Comparison of ENCODE assay signal across 10 cellular contexts in the genomic region with DNA sequence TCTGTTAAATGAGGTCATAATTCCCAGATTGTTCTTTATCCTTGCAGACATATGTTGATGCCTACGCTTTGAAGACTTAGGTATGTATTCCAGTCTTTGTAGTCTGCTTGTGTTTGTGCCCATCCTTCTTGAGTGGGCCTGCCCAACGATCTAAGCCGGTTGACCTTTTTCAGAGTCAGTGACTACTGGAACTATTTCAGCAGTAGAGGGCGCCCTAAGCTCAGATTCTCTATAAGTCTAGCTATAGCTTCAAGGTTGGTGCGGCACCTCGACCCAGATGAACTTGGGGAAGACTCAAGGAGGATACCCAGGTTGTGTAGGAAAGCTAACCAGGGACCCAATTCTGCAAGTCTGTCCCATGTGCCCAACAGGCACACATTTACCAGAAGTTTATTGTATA.
DNase-seq lines count a peak whose midpoint lies in the region; ATAC-seq and TF ChIP-seq lines count a peak whose summit lies in the region.
"Had no signal": no experiment of that assay in that cellular context is flagged by ENCODE, and none has a peak within 500 bp of the region (broad histone marks: within the 10 kb centered on the region; RNA-seq: fewer than 3 reads in every experiment).

No MANE protein-coding gene starts in this region.

- no peak overlapping the region for H4K91ac ChIP-seq in trophoblast cell (ENCODE audit: low read depth, low read length)

- no peak overlapping the region for H3K23ac ChIP-seq in trophoblast cell (ENCODE audit: low read length)

- no peaks in the 10 kb centered on the region for H3K36me3 ChIP-seq in trophoblast cell (ENCODE audit: control insufficient read depth in 1 of 2, insufficient read depth in 2 of 2, low read length in 2 of 2)
- H3K36me3 ChIP-seq: BLaER1 treated with 17β-estradiol and CSF1 and Interleukin-3, amounts not matched to agents 10 nM and 100 nM had no signal

- WGBS in trophoblast cell (ENCODE audit: extremely low coverage, insufficient coverage, insufficient read length) = no CpG with 5 or more reads among the region's 6 CpGs

- no peaks in the 10 kb centered on the region for H3K79me1 ChIP-seq in trophoblast cell (ENCODE audit: low read length)

- no peak overlapping the region for H3K4me3 Mint-ChIP-seq in WTC11
- H3K4me3 Mint-ChIP-seq in T-cell = no peak overlapping the region
- H3K4me3 Mint-ChIP-seq: effector memory CD8-positive, alpha-beta T cell had no signal

- H3K4me3 ChIP-seq in trophoblast cell (ENCODE audit: low read depth, low read length) = no peak overlapping the region
- H3K4me3 ChIP-seq: BLaER1 treated with 17β-estradiol and CSF1 and Interleukin-3, amounts not matched to agents 10 nM and 100 nM had no signal

- no peak overlapping the region for H4K8ac ChIP-seq in trophoblast cell (ENCODE audit: low read depth, low read length)

- H3K27me3 ChIP-seq in trophoblast cell (ENCODE audit: insufficient read depth, low read length) = no peaks in the 10 kb centered on the region
- H3K27me3 ChIP-seq: BLaER1 treated with 17β-estradiol and CSF1 and Interleukin-3, amounts not matched to agents 10 nM and 100 nM had no signal

- peak; percentile 7 for DNase-seq in NK-92 treated with Interleukin-12 subunit alpha and Interleukin-12 subunit beta, amount 100 ng/mL, for 24 hours (lab: John Stamatoyannopoulos, UW)
- no peak for DNase-seq in NK-92 (lab: John Stamatoyannopoulos, UW; ENCODE audit: unreplicated experiment)
- DNase-seq in KBM-7 = peak; percentile 17
- peak; percentile 76 for DNase-seq in WTC11 (ENCODE audit: low spot score)
- peak; percentile 21 to 50 for DNase-seq in trophoblast cell
- DNase-seq in NCI-H1930 (lab: John Stamatoyannopoulos, UW) = no peak
- no peak for DNase-seq in T-cell
- DNase-seq: effector memory CD8-positive, alpha-beta T cell had no signal

- TF ChIP-seq CTCF in WTC11 (IDR thresholded peaks at IDR 0.05) = peak; percentile 42; the same call in 1 of the 2 replicates

- no peak overlapping the region for H2BK120ac ChIP-seq in trophoblast cell (ENCODE audit: insufficient read depth, low read length, poor library complexity)

- H2AK5ac ChIP-seq in trophoblast cell (ENCODE audit: low read length) = no peak overlapping the region

- POLR2A ChIA-PET in WTC11 (lab: Charles Lee) = no interaction called here
- POLR2A ChIA-PET in T-cell (lab: Charles Lee) = no interaction called here

- H3K9ac ChIP-seq in trophoblast cell (ENCODE audit: low read length) = no peak overlapping the region
- H3K9ac ChIP-seq: BLaER1 treated with 17β-estradiol and CSF1 and Interleukin-3, amounts not matched to agents 10 nM and 100 nM had no signal

- H3K4me1 Mint-ChIP-seq in WTC11 = peaks cover 13% of the 10 kb centered on the region
- H3K4me1 Mint-ChIP-seq in T-cell = no peaks in the 10 kb centered on the region

- no peaks in the 10 kb centered on the region for H3K79me2 ChIP-seq in trophoblast cell (ENCODE audit: control insufficient read depth, insufficient read depth, low read length, poor library complexity)

- H3K36me3 Mint-ChIP-seq in WTC11 = peaks cover 3% of the 10 kb centered on the region
- H3K36me3 Mint-ChIP-seq in T-cell = no peaks in the 10 kb centered on the region

- no peak overlapping the region for H3K18ac ChIP-seq in trophoblast cell (ENCODE audit: low read length)

- CTCF ChIA-PET in WTC11 (lab: Charles Lee) = interaction anchor here (0.6 to 2.8 kb wide), 25 partner anchors 9 to 942 kb away, joined by 3 to 40 read pairs (median 5); partner anchors contain the start of genes EPHB1 and PPP2R3A
- CTCF ChIA-PET in T-cell (lab: Charles Lee) = no interaction called here

- no peak overlapping the region for H3K4ac ChIP-seq in trophoblast cell (ENCODE audit: low read depth, low read length)

- no peaks in the 10 kb centered on the region for H3K9me3 ChIP-seq in trophoblast cell (ENCODE audit: insufficient read depth, low read depth, low read length)

- H3K4me2 ChIP-seq in trophoblast cell (ENCODE audit: low read length) = no peak overlapping the region
- H3K4me2 ChIP-seq: BLaER1 treated with 17β-estradiol and CSF1 and Interleukin-3, amounts not matched to agents 10 nM and 100 nM had no signal

- H2AFZ ChIP-seq in trophoblast cell (ENCODE audit: insufficient read depth, low read length, poor library complexity) = no peak overlapping the region

- H3K27ac ChIP-seq in trophoblast cell (ENCODE audit: low read depth, low read length) = no peak overlapping the region
- H3K27ac ChIP-seq: BLaER1 treated with 17β-estradiol and CSF1 and Interleukin-3, amounts not matched to agents 10 nM and 100 nM had no signal

- H3K4me1 ChIP-seq in trophoblast cell (ENCODE audit: control insufficient read depth in 1 of 2, insufficient read depth in 2 of 2, low read length in 2 of 2) = no peaks in the 10 kb centered on the region
- H3K4me1 ChIP-seq: BLaER1 treated with 17β-estradiol and CSF1 and Interleukin-3, amounts not matched to agents 10 nM and 100 nM had no signal

- H3K27ac Mint-ChIP-seq in WTC11 = no peak overlapping the region
- H3K27ac Mint-ChIP-seq in T-cell = no peak overlapping the region
- H3K27ac Mint-ChIP-seq: effector memory CD8-positive, alpha-beta T cell had no signal

- in situ Hi-C loops in KBM-7 (cut with MboI; ENCODE audit: low pct_unique_long_range_greater_than_20kb, low sequenced_read_pairs) = no loop called here

- ATAC-seq in WTC11 (peak; percentile 97), HG03159 (IDR thresholded peaks at IDR 0.05; ENCODE audit: unreplicated experiment) (no peak), T-cell (replicated peaks in 1 of 4) (no peak)
- ATAC-seq: effector memory CD8-positive, alpha-beta T cell had no signal

- H2BK5ac ChIP-seq in trophoblast cell (ENCODE audit: low read depth, low read length, poor library complexity) = no peak overlapping the region

- no peak overlapping the region for H2BK12ac ChIP-seq in trophoblast cell (ENCODE audit: low read length)

- H3K9me3 Mint-ChIP-seq in WTC11 (peaks cover 18% of the 10 kb centered on the region), T-cell (peaks cover 8 to 36% (median 19%) of the 10 kb centered on the region in 3 donors)

- H3K27me3 Mint-ChIP-seq in WTC11 (ENCODE audit: low read depth) (no peaks in the 10 kb centered on the region), T-cell (peaks cover 0 to 5% of the 10 kb centered on the region in 2 donors)

- H3K14ac ChIP-seq in trophoblast cell (ENCODE audit: low read length) = no peak overlapping the region

- no peak overlapping the region for H4K12ac ChIP-seq in trophoblast cell (ENCODE audit: low read depth, low read length)

TF ChIP-seq in WTC11, 78 proteins besides CTCF, POLR2A, EP300 and RAD21 (continues in another document):
- TF ChIP-seq ATF1 (CRISPR knock-in tag; IDR thresholded peaks at IDR 0.05) (no peak), FOXJ3 (CRISPR knock-in tag; IDR thresholded peaks at IDR 0.05; ENCODE audit: borderline replicate concordance) (no peak), ZNF121 (CRISPR knock-in tag; IDR thresholded peaks at IDR 0.05) (no peak), CREB1 (CRISPR knock-in tag; IDR thresholded peaks at IDR 0.05) (no peak), GRHL2 (CRISPR knock-in tag; IDR thresholded peaks at IDR 0.05; ENCODE audit: insufficient replicate concordance, severe bottlenecking) (no peak), ZNF263 (CRISPR knock-in tag; IDR thresholded peaks at IDR 0.05; ENCODE audit: low read depth) (no peak), PRRX2 (CRISPR knock-in tag; IDR thresholded peaks at IDR 0.05) (no peak), EMX1 (CRISPR knock-in tag; IDR thresholded peaks at IDR 0.05) (no peak), NFE2L1 (CRISPR knock-in tag; IDR thresholded peaks at IDR 0.05) (no peak), SP1 (CRISPR knock-in tag; conservative IDR thresholded peaks at IDR 0.05) (no peak), ATF2 (CRISPR knock-in tag; IDR thresholded peaks at IDR 0.05; ENCODE audit: borderline replicate concordance, low read depth) (no peak)
- TF ChIP-seq, protein P1, sequence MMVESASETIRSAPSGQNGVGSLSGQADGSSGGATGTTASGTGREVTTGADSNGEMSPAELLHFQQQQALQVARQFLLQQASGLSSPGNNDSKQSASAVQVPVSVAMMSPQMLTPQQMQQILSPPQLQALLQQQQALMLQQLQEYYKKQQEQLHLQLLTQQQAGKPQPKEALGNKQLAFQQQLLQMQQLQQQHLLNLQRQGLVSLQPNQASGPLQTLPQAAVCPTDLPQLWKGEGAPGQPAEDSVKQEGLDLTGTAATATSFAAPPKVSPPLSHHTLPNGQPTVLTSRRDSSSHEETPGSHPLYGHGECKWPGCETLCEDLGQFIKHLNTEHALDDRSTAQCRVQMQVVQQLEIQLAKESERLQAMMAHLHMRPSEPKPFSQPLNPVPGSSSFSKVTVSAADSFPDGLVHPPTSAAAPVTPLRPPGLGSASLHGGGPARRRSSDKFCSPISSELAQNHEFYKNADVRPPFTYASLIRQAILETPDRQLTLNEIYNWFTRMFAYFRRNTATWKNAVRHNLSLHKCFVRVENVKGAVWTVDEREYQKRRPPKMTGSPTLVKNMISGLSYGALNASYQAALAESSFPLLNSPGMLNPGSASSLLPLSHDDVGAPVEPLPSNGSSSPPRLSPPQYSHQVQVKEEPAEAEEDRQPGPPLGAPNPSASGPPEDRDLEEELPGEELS (CRISPR knock-in tag; IDR thresholded peaks at IDR 0.05) = no peak

Comparison
In these comparisons a context has a peak if more than half of its experiments do, and no peak if none do; other contexts are left out.
1. DNase-seq: peak in NK-92 treated with Interleukin-12 subunit alpha and Interleukin-12 subunit beta, amount 100 ng/mL, for 24 hours (single experiment), KBM-7 (single experiment), WTC11 (single experiment) and trophoblast cell (2 of 2); none in NK-92 (single experiment), NCI-H1930 (0 of 2) and T-cell (0 of 34).